Comparison of ENCODE assay signal across 26 cellular contexts in the genomic region with DNA sequence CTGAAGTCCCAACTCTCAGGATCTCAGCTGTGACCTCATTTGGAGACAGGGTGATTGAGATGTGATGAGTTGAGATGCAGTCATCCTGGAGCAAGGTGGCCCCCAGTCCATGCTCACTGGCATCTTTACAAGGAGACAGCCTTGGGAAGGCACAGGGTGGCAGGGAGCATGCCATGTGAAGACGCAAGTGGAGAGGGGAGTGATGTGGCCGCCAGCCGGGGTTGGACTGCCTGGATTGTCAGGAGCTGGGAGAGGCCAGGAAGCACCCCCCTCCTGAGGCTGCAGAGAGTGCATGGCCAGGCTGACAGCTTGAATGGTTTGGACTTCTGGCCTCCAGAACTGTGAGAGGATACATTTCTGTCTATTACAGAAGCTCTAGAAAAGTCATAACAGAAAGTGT.
DNase-seq lines count a peak whose midpoint lies in the region; ATAC-seq, FAIRE-seq and TF ChIP-seq lines count a peak whose summit lies in the region.
"Had no signal": no experiment of that assay in that cellular context is flagged by ENCODE, and none has a peak within 500 bp of the region (broad histone marks: within the 10 kb centered on the region; RNA-seq: fewer than 3 reads in every experiment).

No MANE protein-coding gene starts in this region.

- H4K5ac ChIP-seq in H1 (ENCODE audit: insufficient read length, low read depth, low read length), result no peak overlapping the region

- H3K9ac ChIP-seq in H1 (replicated peaks in 1 of 4; ENCODE audit: extremely low read depth in 1 of 4, low read depth in 3 of 4, low read length in 3 of 4) (no peak overlapping the region), neuronal stem cell (ENCODE audit: low read depth, low read length, poor library complexity) (no peak overlapping the region)
- H3K9ac ChIP-seq: BLaER1 had no signal

- H2BK120ac ChIP-seq in H1 (replicated peaks; ENCODE audit: low read depth, low read length) (no peak overlapping the region), neuronal stem cell (ENCODE audit: low read depth, low read length) (no peak overlapping the region)

- peak overlapping the region; percentile 65; the same call in 1 of the 2 replicates for H2AK5ac ChIP-seq in H1 (ENCODE audit: low read depth, low read length)
- peak overlapping the region; percentile 90 for H2AK5ac ChIP-seq in neuronal stem cell (ENCODE audit: low read depth, low read length)

- H3K18ac ChIP-seq in H1 (ENCODE audit: extremely low read depth, low read length), result no peak overlapping the region
- peak overlapping the region; percentile 83 for H3K18ac ChIP-seq in neuronal stem cell (ENCODE audit: low read length)

- H2BK20ac ChIP-seq in H1 (ENCODE audit: low read length), result no peak overlapping the region

- peaks cover 7% of the 10 kb centered on the region for H3K9me3 Mint-ChIP-seq in stimulated activated effector memory CD8-positive, alpha-beta T cell treated with anti-CD3 and anti-CD28 coated beads, Interleukin-12 subunit alpha, Interleukin-12 subunit beta, amount 100 ng/mL, for 72 hours
- H3K9me3 Mint-ChIP-seq: CD4-positive, CD25-positive, alpha-beta regulatory T cell had no signal

- WGBS in H1 (ENCODE audit: extremely low coverage in 1 of 2, insufficient coverage in 1 of 2, insufficient read length in 1 of 2, insufficient replicate concordance in 2 of 2, low coverage in 1 of 2, low lambda C conversion rate in 2 of 2, missing lambda C conversion rate in 1 of 2), 2 experiments, result 79% methylated on average over 2 of the region's 3 CpGs; no CpG with 5 or more reads in 1 of the 2 experiments
- no CpG with 5 or more reads among the region's 3 CpGs for WGBS in neuronal stem cell (ENCODE audit: extremely low coverage in 2 of 2, insufficient read length in 2 of 2, insufficient replicate concordance in 1 of 2), 2 donors

- CTCF ChIA-PET in H1 (lab: Charles Lee; ENCODE audit: partially characterized antibody), result interaction anchor here (0.9 to 1.9 kb wide), 3 partner anchors 17 to 75 kb away, joined by 3 to 4 read pairs (median 3); no protein-coding TSS in a partner anchor

- no peak for TF ChIP-seq EP300 in H1 (IDR thresholded peaks at IDR 0.05; ENCODE audit: borderline replicate concordance in 1 of 2, low read depth in 2 of 2, low read length in 2 of 2)

- no peak overlapping the region for H2AFZ ChIP-seq in H1 (ENCODE audit: low read length)
- no peak overlapping the region for H2AFZ ChIP-seq in neuronal stem cell (ENCODE audit: low read length)

- no peaks in the 10 kb centered on the region for H3K79me2 ChIP-seq in H1 (ENCODE audit: control insufficient read depth in 1 of 2, insufficient read depth in 2 of 2, low read length in 2 of 2)

- H2BK5ac ChIP-seq in H1 (ENCODE audit: low read depth, low read length) (no peak overlapping the region), neuronal stem cell (ENCODE audit: low read length) (no peak overlapping the region)

- no peak for FAIRE-seq in H1 (lab: Jason Lieb, UNC)
- FAIRE-seq: A204.1, GM12878, GM12892, GM18507 had no signal

- no peaks in the 10 kb centered on the region for H3K9me3 ChIP-seq in H1 (ENCODE audit: insufficient read depth in 2 of 2, low read depth in 1 of 2, low read length in 1 of 2)
- no peaks in the 10 kb centered on the region for H3K9me3 ChIP-seq in neuronal stem cell (replicated peaks in 1 of 2; ENCODE audit: control insufficient read depth in 2 of 2, insufficient read depth in 1 of 2, low read depth in 1 of 2, low read length in 2 of 2)
- H3K9me3 ChIP-seq: BE2C, BLaER1 had no signal

- H2BK15ac ChIP-seq in H1 (ENCODE audit: low read length) (no peak overlapping the region), neuronal stem cell (ENCODE audit: low read length) (peak overlapping the region; percentile 77)

- POLR2A ChIA-PET in H1 (lab: Charles Lee; ENCODE audit: partially characterized antibody), result no interaction called here

- no peaks in the 10 kb centered on the region for H3K36me3 Mint-ChIP-seq in stimulated activated effector memory CD8-positive, alpha-beta T cell treated with anti-CD3 and anti-CD28 coated beads, Interleukin-12 subunit alpha, Interleukin-12 subunit beta, amount 100 ng/mL, for 72 hours
- H3K36me3 Mint-ChIP-seq: CD14-positive monocyte; CD4-positive, alpha-beta memory T cell; CD4-positive, CD25-positive, alpha-beta regulatory T cell had no signal

- H3K27ac ChIP-seq in H1 (ENCODE audit: low read depth, low read length) (no peak overlapping the region), neuronal stem cell (replicated peaks; ENCODE audit: low read length) (no peak overlapping the region)
- H3K27ac ChIP-seq: BLaER1 had no signal

- H3K4ac ChIP-seq in H1 (replicated peaks; ENCODE audit: insufficient read length, low read depth, low read length), result no peak overlapping the region
- H3K4ac ChIP-seq in neuronal stem cell (ENCODE audit: low read length), result no peak overlapping the region

- no peaks in the 10 kb centered on the region; the same call in 1 of the 2 replicates for H3K23me2 ChIP-seq in H1 (ENCODE audit: low read depth, low read length)

- no peak overlapping the region for H3K4me2 ChIP-seq in H1 (ENCODE audit: insufficient read depth in 1 of 2, low read depth in 2 of 2, low read length in 2 of 2)
- no peak overlapping the region for H3K4me2 ChIP-seq in neuronal stem cell (ENCODE audit: insufficient read depth, low read length, poor library complexity, severe bottlenecking)
- H3K4me2 ChIP-seq: BLaER1 had no signal

- peak overlapping the region; percentile 32 for H3K27ac Mint-ChIP-seq in stimulated activated effector memory CD8-positive, alpha-beta T cell treated with anti-CD3 and anti-CD28 coated beads, Interleukin-12 subunit alpha, Interleukin-12 subunit beta, amount 100 ng/mL, for 72 hours
- H3K27ac Mint-ChIP-seq: CD14-positive monocyte; CD4-positive, alpha-beta memory T cell; CD4-positive, CD25-positive, alpha-beta regulatory T cell; CD8-positive, alpha-beta memory T cell had no signal

- no peaks in the 10 kb centered on the region for H4K20me1 ChIP-seq in H1 (replicated peaks in 1 of 2; ENCODE audit: control insufficient read depth in 1 of 2, insufficient read depth in 2 of 2, low read length in 2 of 2)
- H4K20me1 ChIP-seq: BLaER1 had no signal

- H3K14ac ChIP-seq in H1 (ENCODE audit: insufficient read length), result no peak overlapping the region
- no peak overlapping the region for H3K14ac ChIP-seq in neuronal stem cell (ENCODE audit: low read length)

- H4K8ac ChIP-seq in H1 (ENCODE audit: extremely low read depth, insufficient read depth, low read length) (no peak overlapping the region), neuronal stem cell (ENCODE audit: low read depth, low read length) (no peak overlapping the region)

- H3K4me1 ChIP-seq in H1 (replicated peaks in 1 of 4; ENCODE audit: control insufficient read depth in 3 of 4, insufficient read depth in 4 of 4, low read length in 3 of 4), result no peaks in the 10 kb centered on the region; a peak in 1 of 7 replicates
- peaks cover 0 to 11% of the 10 kb centered on the region in 2 donors for H3K4me1 ChIP-seq in neuronal stem cell (ENCODE audit: control insufficient read depth in 2 of 2, insufficient read depth in 1 of 2, low read depth in 1 of 2, low read length in 2 of 2)
- H3K4me1 ChIP-seq: BE2C, BLaER1 had no signal

- no peak overlapping the region for H3K23ac ChIP-seq in H1 (ENCODE audit: insufficient read length)
- no peak overlapping the region for H3K23ac ChIP-seq in neuronal stem cell (ENCODE audit: low read depth, low read length, poor library complexity)

- H2BK12ac ChIP-seq in H1 (ENCODE audit: low read depth, low read length) (no peak overlapping the region), neuronal stem cell (ENCODE audit: low read length) (peak overlapping the region; percentile 53)

- H3K79me1 ChIP-seq in H1 (ENCODE audit: low read depth, low read length), result no peaks in the 10 kb centered on the region
- no peaks in the 10 kb centered on the region for H3K79me1 ChIP-seq in neuronal stem cell (ENCODE audit: low read depth, low read length)

- no peaks in the 10 kb centered on the region for H3K36me3 ChIP-seq in H1 (ENCODE audit: control insufficient read depth in 2 of 4, insufficient read depth in 4 of 4, low read length in 3 of 4)
- H3K36me3 ChIP-seq in neuronal stem cell (replicated peaks in 1 of 2; ENCODE audit: control insufficient read depth in 2 of 2, insufficient read depth in 2 of 2, low read length in 2 of 2), result no peaks in the 10 kb centered on the region
- H3K36me3 ChIP-seq: BE2C, BLaER1 had no signal

- no peaks in the 10 kb centered on the region for H3K4me1 Mint-ChIP-seq in stimulated activated effector memory CD8-positive, alpha-beta T cell treated with anti-CD3 and anti-CD28 coated beads, Interleukin-12 subunit alpha, Interleukin-12 subunit beta, amount 100 ng/mL, for 72 hours
- H3K4me1 Mint-ChIP-seq: CD14-positive monocyte; CD4-positive, alpha-beta memory T cell; CD4-positive, CD25-positive, alpha-beta regulatory T cell; CD8-positive, alpha-beta memory T cell had no signal

- no peak for TF ChIP-seq CTCF in H1 (IDR thresholded peaks at IDR 0.05; ENCODE audit: control extremely low read depth in 1 of 3, insufficient read depth in 1 of 3, low read depth in 1 of 3, low read length in 3 of 3)

- no peak for TF ChIP-seq POLR2A in H1 (IDR thresholded peaks at IDR 0.05; ENCODE audit: control extremely low read depth in 1 of 2, low read depth in 2 of 2, low read length in 2 of 2)

- H3K56ac ChIP-seq in H1 (replicated peaks; ENCODE audit: insufficient read length, low read depth, low read length), result no peak overlapping the region

- no peak for TF ChIP-seq RAD21 in H1 (IDR thresholded peaks at IDR 0.05 in 1 of 2, conservative IDR thresholded peaks at IDR 0.05 in 1 of 2; ENCODE audit: low read depth in 2 of 2, low read length in 2 of 2)

- ATAC-seq in stimulated activated effector memory CD8-positive, alpha-beta T cell treated with anti-CD3 and anti-CD28 coated beads, Interleukin-12 subunit alpha, Interleukin-12 subunit beta, amount 100 ng/mL, for 72 hours, result no peak
- ATAC-seq: GM12878 had no signal

- no peak overlapping the region for H3K4me3 ChIP-seq in H1 (ENCODE audit: extremely low read depth in 1 of 4, insufficient read depth in 2 of 4, low read depth in 3 of 4, low read length in 4 of 4)
- no peak overlapping the region for H3K4me3 ChIP-seq in neuronal stem cell (ENCODE audit: low read length in 2 of 2)
- H3K4me3 ChIP-seq: BLaER1, GM12878 had no signal

- H3K27me3 ChIP-seq in H1 (replicated peaks in 1 of 4; ENCODE audit: control insufficient read depth in 3 of 4, extremely low read depth in 1 of 4, insufficient read depth in 3 of 4, low read length in 3 of 4) (no peaks in the 10 kb centered on the region; a peak in 2 of 7 replicates), neuronal stem cell (ENCODE audit: control insufficient read depth in 3 of 3, insufficient read depth in 3 of 3, low read depth in 1 of 3, low read length in 3 of 3) (no peaks in the 10 kb centered on the region)
- H3K27me3 ChIP-seq: BE2C had no signal

- no peak overlapping the region for H4K91ac ChIP-seq in H1 (replicated peaks; ENCODE audit: insufficient read length, low read length)
- no peak overlapping the region for H4K91ac ChIP-seq in neuronal stem cell (ENCODE audit: low read depth, low read length, poor library complexity)

- DNase-seq in H1 (ENCODE audit: low read depth in 1 of 2, low spot score in 2 of 2), result no peak
- no peak for DNase-seq in neuronal stem cell (ENCODE audit: low spot score)
- DNase-seq in stimulated activated effector memory CD8-positive, alpha-beta T cell treated with anti-CD3 and anti-CD28 coated beads, Interleukin-12 subunit alpha, Interleukin-12 subunit beta, amount 100 ng/mL, for 72 hours (ENCODE audit: low spot score in 2 of 2), result no peak
- no peak for DNase-seq in GM19240 (ENCODE audit: insufficient read length, low spot score)
- DNase-seq in H4 (ENCODE audit: low spot score), result no peak
- DNase-seq: 8988T; ACHN; BE2C; C1 segment of cervical spinal cord; CD4-positive, alpha-beta memory T cell; CD4-positive, CD25-positive, alpha-beta regulatory T cell; CD8-positive, alpha-beta memory T cell; COR-L47; DMS 273 treated with DMSO at 0.1 percent for 48 hours; DMS153; DMS53; DMS79; DND-41; EL; GDM1 had no signal

- H3K4me3 Mint-ChIP-seq in stimulated activated effector memory CD8-positive, alpha-beta T cell treated with anti-CD3 and anti-CD28 coated beads, Interleukin-12 subunit alpha, Interleukin-12 subunit beta, amount 100 ng/mL, for 72 hours, result no peak overlapping the region
- H3K4me3 Mint-ChIP-seq: CD14-positive monocyte; CD4-positive, alpha-beta memory T cell; CD4-positive, CD25-positive, alpha-beta regulatory T cell; CD8-positive, alpha-beta memory T cell had no signal
